8 cellular contexts compared by ENCODE assay signal in genomic region chr3:51994530-51994929, GRCh38. TPM values are rescaled to one million over a fixed set of nuclear protein-coding genes. Genes with fewer than 3 reads are reported as not detected.
DNase-seq lines count a peak whose midpoint lies in the region; ATAC-seq and TF ChIP-seq lines count a peak whose summit lies in the region.

No MANE protein-coding gene starts in this region.

- H3K36me3 Mint-ChIP-seq in progenitor cell of endocrine pancreas (ENCODE audit: insufficient read depth): peaks cover 17% of the 10 kb centered on the region

- no peak overlapping the region for H3K27ac ChIP-seq in SJCRH30

- DNase-seq in GM12864 (ENCODE audit: low read depth) (no peak), SJCRH30 (no peak), progenitor cell of endocrine pancreas (ENCODE audit: low spot score, unreplicated experiment) (no peak), NCI-H1436 treated with DMSO at 0.1 percent for 48 hours (lab: John Stamatoyannopoulos, UW) (no peak), OCI-M2 (lab: John Stamatoyannopoulos, UW; ENCODE audit: unreplicated experiment) (no peak)
- no peak for DNase-seq in stimulated activated CD4-positive, alpha-beta T cell treated with anti-CD3 and anti-CD28 coated beads, Interleukin-2, amount 100 ng/mL, for 24 hours

- no peak for TF ChIP-seq CTCF in GM12864 (IDR thresholded peaks at IDR 0.05; ENCODE audit: low read depth, low read length, missing control alignments)
- no peak for TF ChIP-seq CTCF in progenitor cell of endocrine pancreas (IDR thresholded peaks at IDR 0.05; ENCODE audit: unreplicated experiment)

- ATAC-seq in esophagus mucosa: peak; percentile 2
- ATAC-seq in HG02885 (IDR thresholded peaks at IDR 0.05; ENCODE audit: poor library complexity, unreplicated experiment): no peak

- H3K4me3 ChIP-seq in GM12864 (ENCODE audit: low read depth, low read length) (peak overlapping the region; percentile 87), SJCRH30 (peak overlapping the region; percentile 89)

- no peaks in the 10 kb centered on the region for H3K27me3 ChIP-seq in SJCRH30

- H3K27ac Mint-ChIP-seq in progenitor cell of endocrine pancreas: peak overlapping the region; percentile 100

- no peaks in the 10 kb centered on the region for H3K9me3 Mint-ChIP-seq in progenitor cell of endocrine pancreas (ENCODE audit: low read depth)

- H3K4me1 Mint-ChIP-seq in progenitor cell of endocrine pancreas (ENCODE audit: low read depth): peaks cover 19% of the 10 kb centered on the region

- no peaks in the 10 kb centered on the region for H3K9me3 ChIP-seq in SJCRH30 (replicated peaks)

- peaks cover 25% of the 10 kb centered on the region for H3K4me1 ChIP-seq in SJCRH30

- H3K4me3 Mint-ChIP-seq in progenitor cell of endocrine pancreas (ENCODE audit: low read depth): peak overlapping the region; percentile 100

- H3K27me3 Mint-ChIP-seq in progenitor cell of endocrine pancreas: no peaks in the 10 kb centered on the region

- H3K36me3 ChIP-seq in SJCRH30: peaks cover 34% of the 10 kb centered on the region

RNA-seq across cellular contexts. Expression of gene RPL29, which starts 1.2 kb away (rescaled TPM):
- total RNA-seq in SJCRH30 (2014; rRNA removed; shearing (Covaris generic)): 1,784 and 1,861 TPM in 2 replicates
- total RNA-seq in esophagus mucosa (1,513 TPM), progenitor cell of endocrine pancreas (1,205 and 1,236 TPM in 2 replicates)

RNA-seq across cellular contexts. Expression of gene ACY1, which starts 11.2 kb away (rescaled TPM):
- 24.5 and 26.2 TPM in 2 replicates for total RNA-seq in SJCRH30 (2014; rRNA removed; shearing (Covaris generic))
- total RNA-seq in esophagus mucosa (27.4 TPM), progenitor cell of endocrine pancreas (38.0 and 43.0 TPM in 2 replicates)

RNA-seq across cellular contexts. Expression of gene ABHD14A, which starts 19.7 kb away (rescaled TPM):
- 9.6 and 10.8 TPM in 2 replicates for total RNA-seq in SJCRH30 (2014; rRNA removed; shearing (Covaris generic))
- total RNA-seq in esophagus mucosa: 4.5 TPM
- 16.4 and 19.4 TPM in 2 replicates for total RNA-seq in progenitor cell of endocrine pancreas

RNA-seq across cellular contexts. Expression of gene ABHD14B, which starts 20.7 kb away (rescaled TPM):
- 11.2 and 13.0 TPM in 2 replicates for total RNA-seq in SJCRH30 (2014; rRNA removed; shearing (Covaris generic))
- total RNA-seq in esophagus mucosa (39.6 TPM), progenitor cell of endocrine pancreas (13.7 and 14.4 TPM in 2 replicates)

RNA-seq across cellular contexts. Expression of gene PCBP4, which starts 27.3 kb away (rescaled TPM):
- 178 and 186 TPM in 2 replicates for total RNA-seq in SJCRH30 (2014; rRNA removed; shearing (Covaris generic))
- 11.5 TPM for total RNA-seq in esophagus mucosa
- 159 and 160 TPM in 2 replicates for total RNA-seq in progenitor cell of endocrine pancreas
